ENCODE assay signal across 1 cellular context in the genomic region with DNA sequence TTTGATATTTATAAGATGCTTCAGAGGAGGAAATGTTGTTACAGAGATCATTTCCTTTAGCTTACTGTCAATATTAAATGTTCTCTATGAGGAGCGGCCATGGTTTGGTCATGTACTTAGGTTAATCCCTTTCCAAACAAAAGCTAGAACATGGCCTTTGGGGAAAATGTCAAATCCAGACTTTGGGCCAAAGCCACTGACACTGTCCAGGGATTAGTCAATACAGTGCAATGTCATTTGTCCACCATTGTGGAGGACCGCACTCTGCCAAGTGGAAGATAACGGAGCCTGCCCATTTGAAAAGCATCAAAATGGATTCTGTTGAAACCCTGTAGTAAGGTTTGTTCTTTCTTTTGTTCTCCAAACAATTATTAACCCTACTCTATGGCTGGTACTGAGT.
TF ChIP-seq lines count a peak whose summit lies in the region.

No MANE protein-coding gene starts in this region.

TF ChIP-seq in HepG2, 621 proteins besides CTCF, POLR2A, EP300 and RAD21 (continued from another document and continues in another):
- TF ChIP-seq, protein P1, sequence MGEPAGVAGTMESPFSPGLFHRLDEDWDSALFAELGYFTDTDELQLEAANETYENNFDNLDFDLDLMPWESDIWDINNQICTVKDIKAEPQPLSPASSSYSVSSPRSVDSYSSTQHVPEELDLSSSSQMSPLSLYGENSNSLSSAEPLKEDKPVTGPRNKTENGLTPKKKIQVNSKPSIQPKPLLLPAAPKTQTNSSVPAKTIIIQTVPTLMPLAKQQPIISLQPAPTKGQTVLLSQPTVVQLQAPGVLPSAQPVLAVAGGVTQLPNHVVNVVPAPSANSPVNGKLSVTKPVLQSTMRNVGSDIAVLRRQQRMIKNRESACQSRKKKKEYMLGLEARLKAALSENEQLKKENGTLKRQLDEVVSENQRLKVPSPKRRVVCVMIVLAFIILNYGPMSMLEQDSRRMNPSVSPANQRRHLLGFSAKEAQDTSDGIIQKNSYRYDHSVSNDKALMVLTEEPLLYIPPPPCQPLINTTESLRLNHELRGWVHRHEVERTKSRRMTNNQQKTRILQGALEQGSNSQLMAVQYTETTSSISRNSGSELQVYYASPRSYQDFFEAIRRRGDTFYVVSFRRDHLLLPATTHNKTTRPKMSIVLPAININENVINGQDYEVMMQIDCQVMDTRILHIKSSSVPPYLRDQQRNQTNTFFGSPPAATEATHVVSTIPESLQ (CRISPR knock-in tag; conservative IDR thresholded peaks at IDR 0.05), result no peak
- TF ChIP-seq YEATS2 (CRISPR knock-in tag; IDR thresholded peaks at IDR 0.05; ENCODE audit: borderline replicate concordance) (no peak), ZNF124 (CRISPR knock-in tag; IDR thresholded peaks at IDR 0.05) (no peak), EED (CRISPR knock-in tag; IDR thresholded peaks at IDR 0.05) (no peak), ZBTB25 (CRISPR knock-in tag; IDR thresholded peaks at IDR 0.05) (no peak), SIN3A (IDR thresholded peaks at IDR 0.05; ENCODE audit: borderline replicate concordance, low read depth, low read length) (no peak), ZBTB37 (CRISPR knock-in tag; IDR thresholded peaks at IDR 0.05) (no peak), ZNF552 (CRISPR knock-in tag; IDR thresholded peaks at IDR 0.05; ENCODE audit: borderline replicate concordance) (no peak), ZNF143 (CRISPR knock-in tag; IDR thresholded peaks at IDR 0.05) (no peak), NKX3-1 (CRISPR knock-in tag; IDR thresholded peaks at IDR 0.05) (no peak), PHF20 (CRISPR knock-in tag; IDR thresholded peaks at IDR 0.05) (no peak), PHF21A (CRISPR knock-in tag; IDR thresholded peaks at IDR 0.05) (peak; percentile 63), E2F5 (CRISPR knock-in tag; conservative IDR thresholded peaks at IDR 0.05) (no peak), ZNF746 (CRISPR knock-in tag; IDR thresholded peaks at IDR 0.05) (no peak), GABPA (IDR thresholded peaks at IDR 0.05; ENCODE audit: low read depth, low read length) (no peak), GABPA (CRISPR knock-in tag; IDR thresholded peaks at IDR 0.05; ENCODE audit: low read depth) (peak; percentile 16; the same call in 1 of the 2 replicates), SOX6 (IDR thresholded peaks at IDR 0.05) (no peak), SOX6 (CRISPR knock-in tag; IDR thresholded peaks at IDR 0.05) (peak; percentile 75; the same call in 1 of the 2 replicates), ZBTB33 (CRISPR knock-in tag; IDR thresholded peaks at IDR 0.05) (no peak), ZNF136 (CRISPR knock-in tag; IDR thresholded peaks at IDR 0.05; ENCODE audit: low read depth) (no peak), DBP (CRISPR knock-in tag; IDR thresholded peaks at IDR 0.05; ENCODE audit: not compliant biosample characterization) (no peak), YY1 (IDR thresholded peaks at IDR 0.05; ENCODE audit: insufficient read depth, insufficient replicate concordance, low read depth, low read length) (peak; percentile 59), CERS6 (CRISPR knock-in tag; IDR thresholded peaks at IDR 0.05) (no peak), ZNF839 (CRISPR knock-in tag; IDR thresholded peaks at IDR 0.05; ENCODE audit: borderline replicate concordance) (no peak), CEBPB (IDR thresholded peaks at IDR 0.05; ENCODE audit: borderline replicate concordance, low read depth, low read length) (peak; percentile 65; the same call in 1 of the 2 replicates), ZNF441 (CRISPR knock-in tag; IDR thresholded peaks at IDR 0.05; ENCODE audit: borderline replicate concordance) (no peak; the same call in 1 of the 2 replicates), HNF1B (CRISPR knock-in tag; IDR thresholded peaks at IDR 0.05) (0 out of 2 replicates have a peak, but pooled peaks have one; percentile 36), ZNF639 (CRISPR knock-in tag; conservative IDR thresholded peaks at IDR 0.05) (no peak), BRCA1 (CRISPR knock-in tag; IDR thresholded peaks at IDR 0.05) (no peak), ZNF567 (CRISPR knock-in tag; IDR thresholded peaks at IDR 0.05; ENCODE audit: borderline replicate concordance) (no peak), KMT2B (CRISPR knock-in tag; IDR thresholded peaks at IDR 0.05) (no peak), DPF2 (CRISPR knock-in tag; IDR thresholded peaks at IDR 0.05; ENCODE audit: borderline replicate concordance, low read depth) (no peak), POLR2AphosphoS5 (IDR thresholded peaks at IDR 0.05; ENCODE audit: low read depth, low read length) (no peak), MAZ (IDR thresholded peaks at IDR 0.05; ENCODE audit: borderline replicate concordance, low read depth, low read length) (no peak), MAZ (CRISPR knock-in tag; IDR thresholded peaks at IDR 0.05; ENCODE audit: low read depth) (no peak), KLF15 (CRISPR knock-in tag; IDR thresholded peaks at IDR 0.05; ENCODE audit: borderline replicate concordance) (no peak), ZNF501 (CRISPR knock-in tag; IDR thresholded peaks at IDR 0.05) (no peak), SNAPC5 (CRISPR knock-in tag; IDR thresholded peaks at IDR 0.05; ENCODE audit: borderline replicate concordance) (no peak), ZNF274 (CRISPR knock-in tag; IDR thresholded peaks at IDR 0.05) (no peak), HNF4A (CRISPR knock-in tag; IDR thresholded peaks at IDR 0.05) (peak; percentile 76), REXO4 (CRISPR knock-in tag; IDR thresholded peaks at IDR 0.05; ENCODE audit: borderline replicate concordance) (no peak), ZNF432 (CRISPR knock-in tag; IDR thresholded peaks at IDR 0.05; ENCODE audit: borderline replicate concordance) (no peak), ZNF766 (CRISPR knock-in tag; IDR thresholded peaks at IDR 0.05; ENCODE audit: borderline replicate concordance) (no peak), MYC (CRISPR knock-in tag; IDR thresholded peaks at IDR 0.05; ENCODE audit: borderline replicate concordance) (no peak), PHF8 (CRISPR knock-in tag; IDR thresholded peaks at IDR 0.05) (no peak), ELF3 (CRISPR knock-in tag; IDR thresholded peaks at IDR 0.05) (peak; percentile 49; the same call in 1 of the 2 replicates)
- TF ChIP-seq, protein P2, sequence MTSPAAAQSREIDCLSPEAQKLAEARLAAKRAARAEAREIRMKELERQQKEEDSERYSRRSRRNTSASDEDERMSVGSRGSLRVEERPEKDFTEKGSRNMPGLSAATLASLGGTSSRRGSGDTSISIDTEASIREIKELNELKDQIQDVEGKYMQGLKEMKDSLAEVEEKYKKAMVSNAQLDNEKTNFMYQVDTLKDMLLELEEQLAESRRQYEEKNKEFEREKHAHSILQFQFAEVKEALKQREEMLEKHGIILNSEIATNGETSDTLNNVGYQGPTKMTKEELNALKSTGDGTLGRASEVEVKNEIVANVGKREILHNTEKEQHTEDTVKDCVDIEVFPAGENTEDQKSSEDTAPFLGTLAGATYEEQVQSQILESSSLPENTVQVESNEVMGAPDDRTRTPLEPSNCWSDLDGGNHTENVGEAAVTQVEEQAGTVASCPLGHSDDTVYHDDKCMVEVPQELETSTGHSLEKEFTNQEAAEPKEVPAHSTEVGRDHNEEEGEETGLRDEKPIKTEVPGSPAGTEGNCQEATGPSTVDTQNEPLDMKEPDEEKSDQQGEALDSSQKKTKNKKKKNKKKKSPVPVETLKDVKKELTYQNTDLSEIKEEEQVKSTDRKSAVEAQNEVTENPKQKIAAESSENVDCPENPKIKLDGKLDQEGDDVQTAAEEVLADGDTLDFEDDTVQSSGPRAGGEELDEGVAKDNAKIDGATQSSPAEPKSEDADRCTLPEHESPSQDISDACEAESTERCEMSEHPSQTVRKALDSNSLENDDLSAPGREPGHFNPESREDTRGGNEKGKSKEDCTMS (CRISPR knock-in tag; conservative IDR thresholded peaks at IDR 0.05), result no peak
- TF ChIP-seq, protein P3, sequence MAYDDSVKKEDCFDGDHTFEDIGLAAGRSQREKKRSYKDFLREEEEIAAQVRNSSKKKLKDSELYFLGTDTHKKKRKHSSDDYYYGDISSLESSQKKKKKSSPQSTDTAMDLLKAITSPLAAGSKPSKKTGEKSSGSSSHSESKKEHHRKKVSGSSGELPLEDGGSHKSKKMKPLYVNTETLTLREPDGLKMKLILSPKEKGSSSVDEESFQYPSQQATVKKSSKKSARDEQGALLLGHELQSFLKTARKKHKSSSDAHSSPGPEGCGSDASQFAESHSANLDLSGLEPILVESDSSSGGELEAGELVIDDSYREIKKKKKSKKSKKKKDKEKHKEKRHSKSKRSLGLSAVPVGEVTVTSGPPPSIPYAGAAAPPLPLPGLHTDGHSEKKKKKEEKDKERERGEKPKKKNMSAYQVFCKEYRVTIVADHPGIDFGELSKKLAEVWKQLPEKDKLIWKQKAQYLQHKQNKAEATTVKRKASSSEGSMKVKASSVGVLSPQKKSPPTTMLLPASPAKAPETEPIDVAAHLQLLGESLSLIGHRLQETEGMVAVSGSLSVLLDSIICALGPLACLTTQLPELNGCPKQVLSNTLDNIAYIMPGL (CRISPR knock-in tag; IDR thresholded peaks at IDR 0.05; ENCODE audit: borderline replicate concordance in 1 of 2, low read depth in 1 of 2), result no peak
